3 cellular contexts compared by ENCODE assay signal in genomic region chr4:4225915-4226605, GRCh38.
A peak's percentile ranks its signal among the peaks of the same experiment; 100 is the strongest.
TF ChIP-seq lines count a peak whose summit lies in the region.

No MANE protein-coding gene starts in this region.

TF ChIP-seq in IMR-90, 13 proteins besides CTCF, POLR2A, EP300 and RAD21:
- no peak for TF ChIP-seq BHLHE40 (IDR thresholded peaks at IDR 0.05; ENCODE audit: low read depth, low read length)
- no peak for TF ChIP-seq NFE2L2 (IDR thresholded peaks at IDR 0.05; ENCODE audit: low read depth, low read length)
- TF ChIP-seq FOS (IDR thresholded peaks at IDR 0.05; ENCODE audit: low read depth, low read length), result no peak
- TF ChIP-seq CEBPB (IDR thresholded peaks at IDR 0.05; ENCODE audit: low read depth, low read length), result no peak
- TF ChIP-seq RFX5 (IDR thresholded peaks at IDR 0.05; ENCODE audit: low read depth, low read length), result no peak
- TF ChIP-seq MAZ (IDR thresholded peaks at IDR 0.05; ENCODE audit: borderline replicate concordance, low read depth, low read length), result no peak
- TF ChIP-seq MAFK (IDR thresholded peaks at IDR 0.05; ENCODE audit: low read depth, low read length), result no peak
- TF ChIP-seq, protein P1, sequence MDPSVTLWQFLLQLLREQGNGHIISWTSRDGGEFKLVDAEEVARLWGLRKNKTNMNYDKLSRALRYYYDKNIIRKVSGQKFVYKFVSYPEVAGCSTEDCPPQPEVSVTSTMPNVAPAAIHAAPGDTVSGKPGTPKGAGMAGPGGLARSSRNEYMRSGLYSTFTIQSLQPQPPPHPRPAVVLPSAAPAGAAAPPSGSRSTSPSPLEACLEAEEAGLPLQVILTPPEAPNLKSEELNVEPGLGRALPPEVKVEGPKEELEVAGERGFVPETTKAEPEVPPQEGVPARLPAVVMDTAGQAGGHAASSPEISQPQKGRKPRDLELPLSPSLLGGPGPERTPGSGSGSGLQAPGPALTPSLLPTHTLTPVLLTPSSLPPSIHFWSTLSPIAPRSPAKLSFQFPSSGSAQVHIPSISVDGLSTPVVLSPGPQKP (IDR thresholded peaks at IDR 0.05; ENCODE audit: borderline replicate concordance, low read depth, low read length), result no peak
- no peak for TF ChIP-seq SMC3 (IDR thresholded peaks at IDR 0.05; ENCODE audit: low read depth, low read length)
- TF ChIP-seq CHD1 (IDR thresholded peaks at IDR 0.05; ENCODE audit: low read depth, low read length), result no peak
- TF ChIP-seq, protein P2, sequence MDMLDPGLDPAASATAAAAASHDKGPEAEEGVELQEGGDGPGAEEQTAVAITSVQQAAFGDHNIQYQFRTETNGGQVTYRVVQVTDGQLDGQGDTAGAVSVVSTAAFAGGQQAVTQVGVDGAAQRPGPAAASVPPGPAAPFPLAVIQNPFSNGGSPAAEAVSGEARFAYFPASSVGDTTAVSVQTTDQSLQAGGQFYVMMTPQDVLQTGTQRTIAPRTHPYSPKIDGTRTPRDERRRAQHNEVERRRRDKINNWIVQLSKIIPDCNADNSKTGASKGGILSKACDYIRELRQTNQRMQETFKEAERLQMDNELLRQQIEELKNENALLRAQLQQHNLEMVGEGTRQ (IDR thresholded peaks at IDR 0.05; ENCODE audit: low read depth, low read length), result no peak
- TF ChIP-seq MXI1 (IDR thresholded peaks at IDR 0.05; ENCODE audit: borderline replicate concordance, low read depth, low read length), result no peak
- no peak for TF ChIP-seq RCOR1 (IDR thresholded peaks at IDR 0.05; ENCODE audit: insufficient replicate concordance, low read length)

TF ChIP-seq in H1, 55 proteins besides CTCF, POLR2A, EP300 and RAD21:
- no peak for TF ChIP-seq CHD1 (IDR thresholded peaks at IDR 0.05; ENCODE audit: low read depth, low read length)
- no peak for TF ChIP-seq NANOG (IDR thresholded peaks at IDR 0.05; ENCODE audit: insufficient read depth, low read depth, low read length, poor library complexity, severe bottlenecking)
- no peak for TF ChIP-seq SAP30 (IDR thresholded peaks at IDR 0.05; ENCODE audit: insufficient read depth, insufficient replicate concordance, low read length)
- TF ChIP-seq EGR1 (IDR thresholded peaks at IDR 0.05; ENCODE audit: borderline replicate concordance, low read depth, low read length), result no peak
- TF ChIP-seq RFX5 (IDR thresholded peaks at IDR 0.05; ENCODE audit: borderline replicate concordance, low read depth, low read length), result no peak
- no peak for TF ChIP-seq CREB1 (IDR thresholded peaks at IDR 0.05)
- TF ChIP-seq HDAC2 (IDR thresholded peaks at IDR 0.05; ENCODE audit: borderline replicate concordance in 1 of 2, low read depth in 2 of 2, low read length in 2 of 2), result no peak
- no peak for TF ChIP-seq CTBP2 (IDR thresholded peaks at IDR 0.05; ENCODE audit: borderline replicate concordance, insufficient read depth, insufficient read length, low read length)
- no peak for TF ChIP-seq RXRA (IDR thresholded peaks at IDR 0.05; ENCODE audit: insufficient read depth, low read depth, low read length)
- peak; percentile 17 for TF ChIP-seq KDM4A (IDR thresholded peaks at IDR 0.05; ENCODE audit: low read depth, low read length, severe bottlenecking)
- TF ChIP-seq PHF8 (conservative IDR thresholded peaks at IDR 0.05; ENCODE audit: low read depth, low read length), result no peak
- TF ChIP-seq KDM5A (IDR thresholded peaks at IDR 0.05; ENCODE audit: low read length), result no peak
- TF ChIP-seq SP1 (IDR thresholded peaks at IDR 0.05; ENCODE audit: low read depth, low read length), result no peak
- TF ChIP-seq, protein P3, sequence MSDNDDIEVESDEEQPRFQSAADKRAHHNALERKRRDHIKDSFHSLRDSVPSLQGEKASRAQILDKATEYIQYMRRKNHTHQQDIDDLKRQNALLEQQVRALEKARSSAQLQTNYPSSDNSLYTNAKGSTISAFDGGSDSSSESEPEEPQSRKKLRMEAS (IDR thresholded peaks at IDR 0.05), result no peak
- TF ChIP-seq KDM1A (IDR thresholded peaks at IDR 0.05; ENCODE audit: borderline replicate concordance, low read length), result no peak
- no peak for TF ChIP-seq TBP (IDR thresholded peaks at IDR 0.05; ENCODE audit: low read depth, low read length)
- TF ChIP-seq POLR2AphosphoS5 (IDR thresholded peaks at IDR 0.05; ENCODE audit: low read depth, low read length), result no peak
- TF ChIP-seq SUZ12 (IDR thresholded peaks at IDR 0.05; ENCODE audit: low read length), result peak; percentile 78; the same call in 1 of the 2 replicates
- TF ChIP-seq RNF2 (IDR thresholded peaks at IDR 0.05; ENCODE audit: borderline replicate concordance, low read depth, low read length, missing control alignments, poor library complexity, severe bottlenecking), result no peak
- TF ChIP-seq TCF12 (IDR thresholded peaks at IDR 0.05; ENCODE audit: low read depth, low read length), result no peak
- TF ChIP-seq EZH2 (IDR thresholded peaks at IDR 0.05; ENCODE audit: low read depth, low read length, severe bottlenecking), result peak; percentile 72
- TF ChIP-seq ATF2 (IDR thresholded peaks at IDR 0.05; ENCODE audit: low read length), result no peak
- no peak for TF ChIP-seq BCL11A (IDR thresholded peaks at IDR 0.05; ENCODE audit: low read depth in 2 of 2, low read length in 2 of 2)
- no peak for TF ChIP-seq TAF7 (optimal IDR thresholded peaks at IDR 0.05; ENCODE audit: borderline replicate concordance, low read depth, low read length)
- no peak for TF ChIP-seq JUN (IDR thresholded peaks at IDR 0.05; ENCODE audit: low read depth, low read length)
- no peak for TF ChIP-seq RBBP5 (IDR thresholded peaks at IDR 0.05; ENCODE audit: borderline replicate concordance, low read depth, low read length)

TF ChIP-seq in neural cell, 6 proteins besides CTCF, POLR2A, EP300 and RAD21:
- TF ChIP-seq EZH2 (IDR thresholded peaks at IDR 0.05; ENCODE audit: borderline replicate concordance, insufficient read depth, low read length, poor library complexity, severe bottlenecking) (no peak), MXI1 (conservative IDR thresholded peaks at IDR 0.05; ENCODE audit: poor library complexity, severe bottlenecking) (no peak)
